Comparison of ENCODE assay signal across 20 cellular contexts in the genomic region with DNA sequence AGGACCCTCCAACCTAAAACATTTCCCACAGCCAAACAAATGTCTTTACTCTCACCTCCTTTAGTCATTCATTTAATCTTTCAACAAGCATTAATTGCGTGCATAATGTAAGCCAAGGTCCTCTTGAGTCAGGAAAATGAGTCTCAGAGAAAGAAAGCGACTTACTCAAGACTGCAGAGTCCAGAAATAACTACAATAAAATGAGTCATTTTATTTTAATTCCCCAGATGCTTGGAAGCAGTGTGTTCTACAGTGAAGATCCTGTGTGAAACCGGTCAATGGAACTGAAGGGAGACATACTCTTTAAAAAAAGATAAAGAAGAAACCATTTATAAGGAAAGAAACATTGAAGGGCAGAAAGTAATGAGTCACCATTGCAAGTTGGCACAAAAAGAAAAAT.
DNase-seq lines count a peak whose midpoint lies in the region; ATAC-seq, FAIRE-seq and TF ChIP-seq lines count a peak whose summit lies in the region.
"Had no signal": no experiment of that assay in that cellular context is flagged by ENCODE, and none has a peak within 500 bp of the region (broad histone marks: within the 10 kb centered on the region; RNA-seq: fewer than 3 reads in every experiment).

No MANE protein-coding gene starts in this region.

- H3K27me3 ChIP-seq in osteoblast (ENCODE audit: insufficient read depth, low read length) (no peaks in the 10 kb centered on the region), right atrium auricular region (no peaks in the 10 kb centered on the region)

- ATAC-seq in esophagus mucosa (peak; percentile 15), HG03432 (IDR thresholded peaks at IDR 0.05; ENCODE audit: unreplicated experiment) (no peak)

- DNase-seq in AG08395 (ENCODE audit: low spot score) (peak; percentile 10), COLO829 (ENCODE audit: low spot score) (peak; percentile 69), osteoblast (ENCODE audit: insufficient read length, low spot score, missing footprints) (peak; percentile 62), frontal cortex (ENCODE audit: low spot score in 2 of 2) (no peak), right atrium auricular region (ENCODE audit: low spot score) (no peak)
- no peak for DNase-seq in activated CD4-positive, alpha-beta memory T cell treated with anti-CD3 and anti-CD28 coated beads for 36 hours
- DNase-seq: EL, HCEC 1CT, IMR-90, Kasumi-1, MV-4-11, NCI-H1417 treated with DMSO at 0.1 percent for 48 hours, NCI-H2081 treated with DMSO at 0.1 percent for 48 hours, NCI-H345, PC-9 had no signal

- no peaks in the 10 kb centered on the region for H3K79me2 ChIP-seq in osteoblast (ENCODE audit: insufficient read depth, low read length)

- H3K4me3 ChIP-seq in osteoblast (ENCODE audit: insufficient read depth, low read length) (no peak overlapping the region), right atrium auricular region (no peak overlapping the region)
- H3K4me3 ChIP-seq: PC-9 had no signal

- intact Hi-C loops in activated CD4-positive, alpha-beta memory T cell treated with anti-CD3 and anti-CD28 coated beads for 36 hours (cut with micrococcal nuclease), result no loop called here

- FAIRE-seq in frontal cortex (lab: Jason Lieb, UNC), result no peak
- FAIRE-seq: A204.1, GM18507 had no signal

- no peaks in the 10 kb centered on the region for H3K27me3 Mint-ChIP-seq in activated CD4-positive, alpha-beta memory T cell treated with anti-CD3 and anti-CD28 coated beads for 36 hours

- no peak overlapping the region for H3K4me3 Mint-ChIP-seq in activated CD4-positive, alpha-beta memory T cell treated with anti-CD3 and anti-CD28 coated beads for 36 hours
- H3K4me3 Mint-ChIP-seq: B cell had no signal

- H2AFZ ChIP-seq in osteoblast (ENCODE audit: low read length), result no peak overlapping the region
- H2AFZ ChIP-seq: PC-9 had no signal

- H3K4me2 ChIP-seq in osteoblast (ENCODE audit: insufficient read depth, low read length), result peak overlapping the region; percentile 17
- H3K4me2 ChIP-seq: PC-9 had no signal

- peak overlapping the region; percentile 15 for H3K27ac ChIP-seq in osteoblast (ENCODE audit: low read depth, low read length)
- H3K27ac ChIP-seq in right atrium auricular region, result no peak overlapping the region
- H3K27ac ChIP-seq: PC-9 had no signal

- peaks cover 12% of the 10 kb centered on the region for H3K4me1 ChIP-seq in osteoblast (ENCODE audit: insufficient read depth, low read length)
- H3K4me1 ChIP-seq in right atrium auricular region, result no peaks in the 10 kb centered on the region

- no peak for TF ChIP-seq CTCF in osteoblast (IDR thresholded peaks at IDR 0.05; ENCODE audit: extremely low read depth, low read depth, low read length)
- TF ChIP-seq CTCF in right atrium auricular region (IDR thresholded peaks at IDR 0.05), result no peak

- POLR2A ChIA-PET in activated CD4-positive, alpha-beta memory T cell treated with anti-CD3 and anti-CD28 coated beads for 36 hours (lab: Charles Lee), result no interaction called here

- no peaks in the 10 kb centered on the region for H3K36me3 Mint-ChIP-seq in activated CD4-positive, alpha-beta memory T cell treated with anti-CD3 and anti-CD28 coated beads for 36 hours

- no peaks in the 10 kb centered on the region for H3K36me3 ChIP-seq in osteoblast (ENCODE audit: insufficient read depth, low read length)
- H3K36me3 ChIP-seq in right atrium auricular region, result no peaks in the 10 kb centered on the region

- no peaks in the 10 kb centered on the region for H4K20me1 ChIP-seq in osteoblast (ENCODE audit: insufficient read depth, low read length)

- peaks cover 6% of the 10 kb centered on the region for H3K9me3 Mint-ChIP-seq in activated CD4-positive, alpha-beta memory T cell treated with anti-CD3 and anti-CD28 coated beads for 36 hours

- CTCF ChIA-PET in activated CD4-positive, alpha-beta memory T cell treated with anti-CD3 and anti-CD28 coated beads for 36 hours (lab: Charles Lee), result no interaction called here

- H3K27ac Mint-ChIP-seq in activated CD4-positive, alpha-beta memory T cell treated with anti-CD3 and anti-CD28 coated beads for 36 hours, result no peak overlapping the region
- H3K27ac Mint-ChIP-seq: B cell had no signal

- H3K9me3 ChIP-seq in osteoblast (ENCODE audit: low read depth, low read length) (no peaks in the 10 kb centered on the region), right atrium auricular region (no peaks in the 10 kb centered on the region)

- H3K4me1 Mint-ChIP-seq in activated CD4-positive, alpha-beta memory T cell treated with anti-CD3 and anti-CD28 coated beads for 36 hours (ENCODE audit: low read depth), result no peaks in the 10 kb centered on the region
- H3K4me1 Mint-ChIP-seq: B cell had no signal

Comparison
In these comparisons a context has a peak if more than half of its experiments do, and no peak if none do; other contexts are left out.
1. DNase-seq: peak in AG08395 (single experiment), COLO829 (single experiment) and osteoblast (single experiment); none in frontal cortex (0 of 2), right atrium auricular region (single experiment) and activated CD4-positive, alpha-beta memory T cell treated with anti-CD3 and anti-CD28 coated beads for 36 hours (single experiment).